ENCODE assay signal across 18 cellular contexts in the genomic region with DNA sequence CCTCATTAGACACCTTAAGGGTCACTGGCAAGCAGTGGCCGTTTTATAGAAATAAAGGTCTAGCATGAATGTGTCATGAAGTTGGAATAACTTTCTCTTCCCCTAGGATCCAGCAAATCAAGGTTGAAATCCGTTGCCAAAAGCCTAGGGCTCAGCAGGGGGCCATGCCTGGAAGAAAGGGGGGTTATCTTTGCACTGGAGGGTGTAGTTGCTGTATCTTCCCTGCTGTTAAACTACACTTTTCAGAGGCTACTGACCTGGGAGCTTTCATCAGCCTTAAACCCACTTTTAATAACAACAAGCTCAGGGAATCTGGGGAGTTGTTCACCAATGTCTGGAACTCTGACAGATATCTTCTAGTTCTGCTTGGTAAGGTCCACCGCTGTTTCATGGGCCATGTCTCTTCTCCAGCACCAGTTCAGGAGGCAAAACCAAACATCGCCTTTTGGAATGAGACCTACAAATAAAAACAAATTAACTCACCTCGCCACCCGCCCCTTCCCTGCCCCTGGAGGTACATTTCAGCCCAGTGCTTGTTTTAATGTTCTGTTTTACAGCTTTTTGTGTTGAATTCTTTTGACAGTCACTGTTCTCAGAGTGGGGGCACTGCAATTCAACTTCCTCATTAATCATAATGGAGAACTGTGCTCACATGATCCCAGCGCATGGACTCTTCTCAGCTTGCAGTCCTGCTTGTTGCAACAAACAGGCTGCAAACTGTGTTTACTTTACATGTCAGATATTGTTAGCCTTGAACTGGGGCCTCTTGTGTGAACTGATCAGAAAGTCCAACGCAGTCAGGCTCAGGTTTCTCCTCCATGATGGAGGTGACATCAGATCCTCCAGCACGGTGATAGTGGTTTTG.
A peak's percentile ranks its signal among the peaks of the same experiment; 100 is the strongest.
DNase-seq lines count a peak whose midpoint lies in the region; ATAC-seq and TF ChIP-seq lines count a peak whose summit lies in the region.
"Had no signal": no experiment of that assay in that cellular context is flagged by ENCODE, and none has a peak within 500 bp of the region (broad histone marks: within the 10 kb centered on the region; RNA-seq: fewer than 3 reads in every experiment).

No MANE protein-coding gene starts in this region.

- H3K27me3 ChIP-seq in endodermal cell (ENCODE audit: control insufficient read depth, insufficient read depth, low read length, poor library complexity, severe bottlenecking) (no peaks in the 10 kb centered on the region), parathyroid adenoma (ENCODE audit: control insufficient read depth, insufficient read depth, low read length) (no peaks in the 10 kb centered on the region), tibial artery (no peaks in the 10 kb centered on the region)
- H3K27me3 ChIP-seq: sigmoid colon, SJSA1 had no signal

- no TSS peak for BruUV-seq in Calu3 (replicated peaks; lab: Mats Ljungman, UMichigan)

- H3K4me3 ChIP-seq in endodermal cell (ENCODE audit: low read length) (no peak overlapping the region), parathyroid adenoma (ENCODE audit: low read depth, low read length) (no peak overlapping the region), tibial artery (no peak overlapping the region)
- H3K4me3 ChIP-seq: sigmoid colon, SJSA1 had no signal

- no peak for TF ChIP-seq CTCF in endodermal cell (conservative IDR thresholded peaks at IDR 0.05)
- no peak for TF ChIP-seq CTCF in parathyroid adenoma (IDR thresholded peaks at IDR 0.05)
- no peak for TF ChIP-seq CTCF in Calu3 (IDR thresholded peaks at IDR 0.05; ENCODE audit: unreplicated experiment)
- TF ChIP-seq CTCF in tibial artery (IDR thresholded peaks at IDR 0.05): no peak

- H3K36me3 ChIP-seq in endodermal cell (ENCODE audit: control insufficient read depth, insufficient read depth, low read length) (no peaks in the 10 kb centered on the region), parathyroid adenoma (ENCODE audit: control insufficient read depth, insufficient read depth, low read length) (no peaks in the 10 kb centered on the region), tibial artery (no peaks in the 10 kb centered on the region)
- H3K36me3 ChIP-seq: sigmoid colon, SJSA1 had no signal

- H3K4me1 Mint-ChIP-seq in endodermal cell (peaks cover 18% of the 10 kb centered on the region), Calu3 (ENCODE audit: low read depth, unreplicated experiment) (no peaks in the 10 kb centered on the region)

- H3K9me3 Mint-ChIP-seq in endodermal cell: no peaks in the 10 kb centered on the region
- peaks cover 2% of the 10 kb centered on the region for H3K9me3 Mint-ChIP-seq in Calu3 (ENCODE audit: low read depth, unreplicated experiment)
- H3K9me3 Mint-ChIP-seq: T-helper 2 cell treated with Interferon-gamma antibody and Interleukin-4, amounts not matched to agents 5 μg/mL and 100 μg/mL, for 36 hours had no signal

- ATAC-seq in HG02938 (IDR thresholded peaks at IDR 0.05; ENCODE audit: unreplicated experiment): no peak

- H3K4me3 Mint-ChIP-seq in endodermal cell (no peak overlapping the region), Calu3 (ENCODE audit: low read depth, unreplicated experiment) (no peak overlapping the region)
- H3K4me3 Mint-ChIP-seq: T-helper 2 cell treated with Interferon-gamma antibody and Interleukin-4, amounts not matched to agents 5 μg/mL and 100 μg/mL, for 36 hours had no signal

- H3K79me2 ChIP-seq in parathyroid adenoma: no peaks in the 10 kb centered on the region

- 85 to 89% methylated on average over 4 to 9 of the region's 9 CpGs for WGBS in endodermal cell (ENCODE audit: insufficient coverage in 1 of 2, insufficient read length in 1 of 2), 2 experiments

- peaks cover 8% of the 10 kb centered on the region for H3K27me3 Mint-ChIP-seq in endodermal cell (ENCODE audit: insufficient read depth)
- no peaks in the 10 kb centered on the region for H3K27me3 Mint-ChIP-seq in Calu3 (ENCODE audit: unreplicated experiment)

- H3K9ac ChIP-seq in endodermal cell (ENCODE audit: extremely low read depth, low read length, poor library complexity, severe bottlenecking): no peak overlapping the region
- no peak overlapping the region for H3K9ac ChIP-seq in parathyroid adenoma

- H3K27ac ChIP-seq in endodermal cell (ENCODE audit: low read depth, low read length) (no peak overlapping the region), parathyroid adenoma (no peak overlapping the region), tibial artery (no peak overlapping the region)
- H3K27ac ChIP-seq: epithelial cell of prostate, sigmoid colon, SJSA1 had no signal

- no peaks in the 10 kb centered on the region for H3K9me3 ChIP-seq in endodermal cell (ENCODE audit: control insufficient read depth, low read length)
- H3K9me3 ChIP-seq in parathyroid adenoma (ENCODE audit: control insufficient read depth, low read length): no peaks in the 10 kb centered on the region
- no peaks in the 10 kb centered on the region for H3K9me3 ChIP-seq in tibial artery
- H3K9me3 ChIP-seq: sigmoid colon, SJSA1 had no signal

- H3K27ac Mint-ChIP-seq in endodermal cell (no peak overlapping the region), Calu3 (ENCODE audit: unreplicated experiment) (no peak overlapping the region)
- H3K27ac Mint-ChIP-seq: T-helper 2 cell treated with Interferon-gamma antibody and Interleukin-4, amounts not matched to agents 5 μg/mL and 100 μg/mL, for 36 hours had no signal

- DNase-seq in HEK293T (ENCODE audit: extremely low spot score) (peak; percentile 67), NCI-H510A treated with DMSO at 0.1 percent for 48 hours (lab: John Stamatoyannopoulos, UW) (peak; percentile 93), endodermal cell (peak; percentile 75), Calu3 (no peak), tibial artery (no peak)
- DNase-seq: activated CD4-positive, CD25-positive, alpha-beta regulatory T cell treated with anti-CD3 and anti-CD28 coated beads, Interleukin-2, amount 50 U/mL, for 72 hours; activated gamma-delta T cell; AML-193; amygdala; HCEC 1CT; NCI-H2171; sigmoid colon; stimulated activated CD4-positive, alpha-beta T cell treated with anti-CD3 and anti-CD28 coated beads, Interleukin-2, amount 100 ng/mL, for 48 hours had no signal

- H2AFZ ChIP-seq in parathyroid adenoma: peak overlapping the region; percentile 52

- CTCF ChIA-PET in HEK293T (lab: Yijun Ruan, JAX): interaction anchor here (0.6 to 1.0 kb wide), 3 partner anchors 10 to 533 kb away, joined by 3 read pairs; no protein-coding TSS in a partner anchor
- CTCF ChIA-PET in Calu3 (lab: Charles Lee): no interaction called here

- intact Hi-C loops in Calu3 (cut with micrococcal nuclease; ENCODE audit: unreplicated experiment): no loop called here
- intact Hi-C loops in tibial artery (cut with DNase I; ENCODE audit: low total_unique reads): no loop called here

- H3K36me3 Mint-ChIP-seq in endodermal cell (ENCODE audit: low read depth) (no peaks in the 10 kb centered on the region), Calu3 (ENCODE audit: insufficient read depth, unreplicated experiment) (no peaks in the 10 kb centered on the region)

- POLR2A ChIA-PET in HEK293T (lab: Yijun Ruan, JAX): no interaction called here

- H3K4me1 ChIP-seq in endodermal cell (ENCODE audit: control insufficient read depth, insufficient read depth, low read length): no peaks in the 10 kb centered on the region
- no peaks in the 10 kb centered on the region for H3K4me1 ChIP-seq in parathyroid adenoma
- no peaks in the 10 kb centered on the region for H3K4me1 ChIP-seq in tibial artery
- H3K4me1 ChIP-seq: sigmoid colon, SJSA1 had no signal

- H3K4me2 ChIP-seq in parathyroid adenoma (ENCODE audit: low read length): no peak overlapping the region

TF ChIP-seq in HEK293T, 16 proteins besides CTCF, POLR2A, EP300 and RAD21:
- 0 out of 2 replicates have a peak, but pooled peaks have one; percentile 21 for TF ChIP-seq LEF1 (IDR thresholded peaks at IDR 0.05; ENCODE audit: borderline replicate concordance)
- peak; percentile 86 for TF ChIP-seq ARNT (IDR thresholded peaks at IDR 0.05)
- no peak for TF ChIP-seq SP1 (IDR thresholded peaks at IDR 0.05)
- TF ChIP-seq HDGF (IDR thresholded peaks at IDR 0.05; ENCODE audit: borderline replicate concordance): no peak
- peak; percentile 50 for TF ChIP-seq L3MBTL2 (conservative IDR thresholded peaks at IDR 0.05)
- TF ChIP-seq CTBP1 (IDR thresholded peaks at IDR 0.05; ENCODE audit: borderline replicate concordance): peak; percentile 91
- TF ChIP-seq FOXK2 (IDR thresholded peaks at IDR 0.05): no peak
- TF ChIP-seq BHLHE40 (IDR thresholded peaks at IDR 0.05; ENCODE audit: borderline replicate concordance): no peak
- no peak for TF ChIP-seq NFRKB (IDR thresholded peaks at IDR 0.05)
- TF ChIP-seq, protein P1, sequence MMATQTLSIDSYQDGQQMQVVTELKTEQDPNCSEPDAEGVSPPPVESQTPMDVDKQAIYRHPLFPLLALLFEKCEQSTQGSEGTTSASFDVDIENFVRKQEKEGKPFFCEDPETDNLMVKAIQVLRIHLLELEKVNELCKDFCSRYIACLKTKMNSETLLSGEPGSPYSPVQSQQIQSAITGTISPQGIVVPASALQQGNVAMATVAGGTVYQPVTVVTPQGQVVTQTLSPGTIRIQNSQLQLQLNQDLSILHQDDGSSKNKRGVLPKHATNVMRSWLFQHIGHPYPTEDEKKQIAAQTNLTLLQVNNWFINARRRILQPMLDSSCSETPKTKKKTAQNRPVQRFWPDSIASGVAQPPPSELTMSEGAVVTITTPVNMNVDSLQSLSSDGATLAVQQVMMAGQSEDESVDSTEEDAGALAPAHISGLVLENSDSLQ (IDR thresholded peaks at IDR 0.05): peak; percentile 93
- peak; percentile 66; the same call in 1 of the 2 replicates for TF ChIP-seq FOXA1 (IDR thresholded peaks at IDR 0.05)
- no peak; the same call in 1 of the 2 replicates for TF ChIP-seq FOXM1 (IDR thresholded peaks at IDR 0.05; ENCODE audit: borderline replicate concordance)

Comparison
In these comparisons a context has a peak if more than half of its experiments do, and no peak if none do; other contexts are left out.
1. DNase-seq: peak in HEK293T (single experiment), NCI-H510A treated with DMSO at 0.1 percent for 48 hours (single experiment) and endodermal cell (single experiment); none in Calu3 (single experiment) and tibial artery (0 of 2).